Comparison of ENCODE assay signal across 1 cellular context in the genomic region with DNA sequence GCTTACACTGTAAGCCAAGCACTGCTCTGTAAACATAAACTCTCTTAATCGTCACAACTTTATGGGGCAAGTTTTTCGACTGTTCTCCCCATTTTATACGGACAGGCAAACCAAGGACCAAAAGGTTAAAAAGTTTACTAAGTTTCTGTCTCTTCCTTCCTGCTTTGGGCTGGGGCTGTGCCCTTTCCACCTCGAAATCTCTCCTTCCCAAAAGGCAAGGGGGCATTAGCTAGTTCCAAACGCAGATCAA.
TF ChIP-seq lines count a peak whose summit lies in the region.

No MANE protein-coding gene starts in this region.

TF ChIP-seq in HepG2, 621 proteins besides CTCF, POLR2A, EP300 and RAD21 (continues in another document):
- TF ChIP-seq, protein P1, sequence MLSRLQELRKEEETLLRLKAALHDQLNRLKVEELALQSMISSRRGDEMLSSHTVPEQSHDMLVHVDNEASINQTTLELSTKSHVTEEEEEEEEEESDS (CRISPR knock-in tag; IDR thresholded peaks at IDR 0.05; ENCODE audit: borderline replicate concordance): 0 out of 2 replicates have a peak, but pooled peaks have one; percentile 43
- TF ChIP-seq, protein P2, sequence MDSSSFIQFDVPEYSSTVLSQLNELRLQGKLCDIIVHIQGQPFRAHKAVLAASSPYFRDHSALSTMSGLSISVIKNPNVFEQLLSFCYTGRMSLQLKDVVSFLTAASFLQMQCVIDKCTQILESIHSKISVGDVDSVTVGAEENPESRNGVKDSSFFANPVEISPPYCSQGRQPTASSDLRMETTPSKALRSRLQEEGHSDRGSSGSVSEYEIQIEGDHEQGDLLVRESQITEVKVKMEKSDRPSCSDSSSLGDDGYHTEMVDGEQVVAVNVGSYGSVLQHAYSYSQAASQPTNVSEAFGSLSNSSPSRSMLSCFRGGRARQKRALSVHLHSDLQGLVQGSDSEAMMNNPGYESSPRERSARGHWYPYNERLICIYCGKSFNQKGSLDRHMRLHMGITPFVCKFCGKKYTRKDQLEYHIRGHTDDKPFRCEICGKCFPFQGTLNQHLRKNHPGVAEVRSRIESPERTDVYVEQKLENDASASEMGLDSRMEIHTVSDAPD (CRISPR knock-in tag; IDR thresholded peaks at IDR 0.05): no peak
- TF ChIP-seq ZNF556 (CRISPR knock-in tag; IDR thresholded peaks at IDR 0.05; ENCODE audit: borderline replicate concordance): no peak
- TF ChIP-seq KAT7 (CRISPR knock-in tag; IDR thresholded peaks at IDR 0.05; ENCODE audit: borderline replicate concordance): no peak
- TF ChIP-seq ESRRA (CRISPR knock-in tag; IDR thresholded peaks at IDR 0.05; ENCODE audit: low read depth): no peak
- TF ChIP-seq ZNF383 (CRISPR knock-in tag; IDR thresholded peaks at IDR 0.05; ENCODE audit: borderline replicate concordance): no peak
- TF ChIP-seq, protein P3, sequence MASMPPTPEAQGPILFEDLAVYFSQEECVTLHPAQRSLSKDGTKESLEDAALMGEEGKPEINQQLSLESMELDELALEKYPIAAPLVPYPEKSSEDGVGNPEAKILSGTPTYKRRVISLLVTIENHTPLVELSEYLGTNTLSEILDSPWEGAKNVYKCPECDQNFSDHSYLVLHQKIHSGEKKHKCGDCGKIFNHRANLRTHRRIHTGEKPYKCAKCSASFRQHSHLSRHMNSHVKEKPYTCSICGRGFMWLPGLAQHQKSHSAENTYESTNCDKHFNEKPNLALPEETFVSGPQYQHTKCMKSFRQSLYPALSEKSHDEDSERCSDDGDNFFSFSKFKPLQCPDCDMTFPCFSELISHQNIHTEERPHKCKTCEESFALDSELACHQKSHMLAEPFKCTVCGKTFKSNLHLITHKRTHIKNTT (CRISPR knock-in tag; IDR thresholded peaks at IDR 0.05): no peak
- TF ChIP-seq SP2 (CRISPR knock-in tag; IDR thresholded peaks at IDR 0.05): no peak
- TF ChIP-seq, protein P4, sequence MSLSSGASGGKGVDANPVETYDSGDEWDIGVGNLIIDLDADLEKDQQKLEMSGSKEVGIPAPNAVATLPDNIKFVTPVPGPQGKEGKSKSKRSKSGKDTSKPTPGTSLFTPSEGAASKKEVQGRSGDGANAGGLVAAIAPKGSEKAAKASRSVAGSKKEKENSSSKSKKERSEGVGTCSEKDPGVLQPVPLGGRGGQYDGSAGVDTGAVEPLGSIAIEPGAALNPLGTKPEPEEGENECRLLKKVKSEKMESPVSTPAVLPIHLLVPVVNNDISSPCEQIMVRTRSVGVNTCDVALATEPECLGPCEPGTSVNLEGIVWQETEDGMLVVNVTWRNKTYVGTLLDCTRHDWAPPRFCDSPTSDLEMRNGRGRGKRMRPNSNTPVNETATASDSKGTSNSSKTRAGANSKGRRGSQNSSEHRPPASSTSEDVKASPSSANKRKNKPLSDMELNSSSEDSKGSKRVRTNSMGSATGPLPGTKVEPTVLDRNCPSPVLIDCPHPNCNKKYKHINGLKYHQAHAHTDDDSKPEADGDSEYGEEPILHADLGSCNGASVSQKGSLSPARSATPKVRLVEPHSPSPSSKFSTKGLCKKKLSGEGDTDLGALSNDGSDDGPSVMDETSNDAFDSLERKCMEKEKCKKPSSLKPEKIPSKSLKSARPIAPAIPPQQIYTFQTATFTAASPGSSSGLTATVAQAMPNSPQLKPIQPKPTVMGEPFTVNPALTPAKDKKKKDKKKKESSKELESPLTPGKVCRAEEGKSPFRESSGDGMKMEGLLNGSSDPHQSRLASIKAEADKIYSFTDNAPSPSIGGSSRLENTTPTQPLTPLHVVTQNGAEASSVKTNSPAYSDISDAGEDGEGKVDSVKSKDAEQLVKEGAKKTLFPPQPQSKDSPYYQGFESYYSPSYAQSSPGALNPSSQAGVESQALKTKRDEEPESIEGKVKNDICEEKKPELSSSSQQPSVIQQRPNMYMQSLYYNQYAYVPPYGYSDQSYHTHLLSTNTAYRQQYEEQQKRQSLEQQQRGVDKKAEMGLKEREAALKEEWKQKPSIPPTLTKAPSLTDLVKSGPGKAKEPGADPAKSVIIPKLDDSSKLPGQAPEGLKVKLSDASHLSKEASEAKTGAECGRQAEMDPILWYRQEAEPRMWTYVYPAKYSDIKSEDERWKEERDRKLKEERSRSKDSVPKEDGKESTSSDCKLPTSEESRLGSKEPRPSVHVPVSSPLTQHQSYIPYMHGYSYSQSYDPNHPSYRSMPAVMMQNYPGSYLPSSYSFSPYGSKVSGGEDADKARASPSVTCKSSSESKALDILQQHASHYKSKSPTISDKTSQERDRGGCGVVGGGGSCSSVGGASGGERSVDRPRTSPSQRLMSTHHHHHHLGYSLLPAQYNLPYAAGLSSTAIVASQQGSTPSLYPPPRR (CRISPR knock-in tag; IDR thresholded peaks at IDR 0.05; ENCODE audit: borderline replicate concordance): no peak
- peak; percentile 58; the same call in 1 of the 2 replicates for TF ChIP-seq ZNF724P (CRISPR knock-in tag; IDR thresholded peaks at IDR 0.05; ENCODE audit: borderline replicate concordance)
- TF ChIP-seq, protein P5, sequence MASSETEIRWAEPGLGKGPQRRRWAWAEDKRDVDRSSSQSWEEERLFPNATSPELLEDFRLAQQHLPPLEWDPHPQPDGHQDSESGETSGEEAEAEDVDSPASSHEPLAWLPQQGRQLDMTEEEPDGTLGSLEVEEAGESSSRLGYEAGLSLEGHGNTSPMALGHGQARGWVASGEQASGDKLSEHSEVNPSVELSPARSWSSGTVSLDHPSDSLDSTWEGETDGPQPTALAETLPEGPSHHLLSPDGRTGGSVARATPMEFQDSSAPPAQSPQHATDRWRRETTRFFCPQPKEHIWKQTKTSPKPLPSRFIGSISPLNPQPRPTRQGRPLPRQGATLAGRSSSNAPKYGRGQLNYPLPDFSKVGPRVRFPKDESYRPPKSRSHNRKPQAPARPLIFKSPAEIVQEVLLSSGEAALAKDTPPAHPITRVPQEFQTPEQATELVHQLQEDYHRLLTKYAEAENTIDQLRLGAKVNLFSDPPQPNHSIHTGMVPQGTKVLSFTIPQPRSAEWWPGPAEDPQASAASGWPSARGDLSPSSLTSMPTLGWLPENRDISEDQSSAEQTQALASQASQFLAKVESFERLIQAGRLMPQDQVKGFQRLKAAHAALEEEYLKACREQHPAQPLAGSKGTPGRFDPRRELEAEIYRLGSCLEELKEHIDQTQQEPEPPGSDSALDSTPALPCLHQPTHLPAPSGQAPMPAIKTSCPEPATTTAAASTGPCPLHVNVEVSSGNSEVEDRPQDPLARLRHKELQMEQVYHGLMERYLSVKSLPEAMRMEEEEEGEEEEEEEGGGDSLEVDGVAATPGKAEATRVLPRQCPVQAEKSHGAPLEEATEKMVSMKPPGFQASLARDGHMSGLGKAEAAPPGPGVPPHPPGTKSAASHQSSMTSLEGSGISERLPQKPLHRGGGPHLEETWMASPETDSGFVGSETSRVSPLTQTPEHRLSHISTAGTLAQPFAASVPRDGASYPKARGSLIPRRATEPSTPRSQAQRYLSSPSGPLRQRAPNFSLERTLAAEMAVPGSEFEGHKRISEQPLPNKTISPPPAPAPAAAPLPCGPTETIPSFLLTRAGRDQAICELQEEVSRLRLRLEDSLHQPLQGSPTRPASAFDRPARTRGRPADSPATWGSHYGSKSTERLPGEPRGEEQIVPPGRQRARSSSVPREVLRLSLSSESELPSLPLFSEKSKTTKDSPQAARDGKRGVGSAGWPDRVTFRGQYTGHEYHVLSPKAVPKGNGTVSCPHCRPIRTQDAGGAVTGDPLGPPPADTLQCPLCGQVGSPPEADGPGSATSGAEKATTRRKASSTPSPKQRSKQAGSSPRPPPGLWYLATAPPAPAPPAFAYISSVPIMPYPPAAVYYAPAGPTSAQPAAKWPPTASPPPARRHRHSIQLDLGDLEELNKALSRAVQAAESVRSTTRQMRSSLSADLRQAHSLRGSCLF (CRISPR knock-in tag; IDR thresholded peaks at IDR 0.05; ENCODE audit: borderline replicate concordance): no peak
- TF ChIP-seq ZSCAN30 (CRISPR knock-in tag; IDR thresholded peaks at IDR 0.05): 0 out of 2 replicates have a peak, but pooled peaks have one; percentile 14
- no peak for TF ChIP-seq ZNF619 (CRISPR knock-in tag; IDR thresholded peaks at IDR 0.05)
- TF ChIP-seq TMF1 (CRISPR knock-in tag; IDR thresholded peaks at IDR 0.05; ENCODE audit: low read depth): peak; percentile 54; the same call in 1 of the 2 replicates
- TF ChIP-seq SMAD3 (CRISPR knock-in tag; IDR thresholded peaks at IDR 0.05): 0 out of 2 replicates have a peak, but pooled peaks have one; percentile 0
- TF ChIP-seq RBM22 (optimal IDR thresholded peaks at IDR 0.05; ENCODE audit: low read length): no peak
- TF ChIP-seq, protein P6, sequence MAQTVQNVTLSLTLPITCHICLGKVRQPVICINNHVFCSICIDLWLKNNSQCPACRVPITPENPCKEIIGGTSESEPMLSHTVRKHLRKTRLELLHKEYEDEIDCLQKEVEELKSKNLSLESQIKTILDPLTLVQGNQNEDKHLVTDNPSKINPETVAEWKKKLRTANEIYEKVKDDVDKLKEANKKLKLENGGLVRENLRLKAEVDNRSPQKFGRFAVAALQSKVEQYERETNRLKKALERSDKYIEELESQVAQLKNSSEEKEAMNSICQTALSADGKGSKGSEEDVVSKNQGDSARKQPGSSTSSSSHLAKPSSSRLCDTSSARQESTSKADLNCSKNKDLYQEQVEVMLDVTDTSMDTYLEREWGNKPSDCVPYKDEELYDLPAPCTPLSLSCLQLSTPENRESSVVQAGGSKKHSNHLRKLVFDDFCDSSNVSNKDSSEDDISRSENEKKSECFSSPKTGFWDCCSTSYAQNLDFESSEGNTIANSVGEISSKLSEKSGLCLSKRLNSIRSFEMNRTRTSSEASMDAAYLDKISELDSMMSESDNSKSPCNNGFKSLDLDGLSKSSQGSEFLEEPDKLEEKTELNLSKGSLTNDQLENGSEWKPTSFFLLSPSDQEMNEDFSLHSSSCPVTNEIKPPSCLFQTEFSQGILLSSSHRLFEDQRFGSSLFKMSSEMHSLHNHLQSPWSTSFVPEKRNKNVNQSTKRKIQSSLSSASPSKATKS (CRISPR knock-in tag; IDR thresholded peaks at IDR 0.05): no peak
- TF ChIP-seq NR2F6 (IDR thresholded peaks at IDR 0.05): no peak
- TF ChIP-seq NR2F6 (CRISPR knock-in tag; IDR thresholded peaks at IDR 0.05): no peak
- no peak for TF ChIP-seq ZSCAN9 (CRISPR knock-in tag; IDR thresholded peaks at IDR 0.05; ENCODE audit: borderline replicate concordance)
- no peak for TF ChIP-seq REPIN1 (CRISPR knock-in tag; IDR thresholded peaks at IDR 0.05; ENCODE audit: borderline replicate concordance, low read depth)
- 0 out of 2 replicates have a peak, but pooled peaks have one; percentile 51 for TF ChIP-seq TP53 (CRISPR knock-in tag; conservative IDR thresholded peaks at IDR 0.05)
- no peak for TF ChIP-seq IRF2 (CRISPR knock-in tag; IDR thresholded peaks at IDR 0.05)
- TF ChIP-seq ZNF331 (CRISPR knock-in tag; IDR thresholded peaks at IDR 0.05): no peak
- TF ChIP-seq KDM4B (CRISPR knock-in tag; IDR thresholded peaks at IDR 0.05): no peak
- TF ChIP-seq ZNF484 (CRISPR knock-in tag; IDR thresholded peaks at IDR 0.05; ENCODE audit: borderline replicate concordance, low read depth): no peak
- TF ChIP-seq, protein P7, sequence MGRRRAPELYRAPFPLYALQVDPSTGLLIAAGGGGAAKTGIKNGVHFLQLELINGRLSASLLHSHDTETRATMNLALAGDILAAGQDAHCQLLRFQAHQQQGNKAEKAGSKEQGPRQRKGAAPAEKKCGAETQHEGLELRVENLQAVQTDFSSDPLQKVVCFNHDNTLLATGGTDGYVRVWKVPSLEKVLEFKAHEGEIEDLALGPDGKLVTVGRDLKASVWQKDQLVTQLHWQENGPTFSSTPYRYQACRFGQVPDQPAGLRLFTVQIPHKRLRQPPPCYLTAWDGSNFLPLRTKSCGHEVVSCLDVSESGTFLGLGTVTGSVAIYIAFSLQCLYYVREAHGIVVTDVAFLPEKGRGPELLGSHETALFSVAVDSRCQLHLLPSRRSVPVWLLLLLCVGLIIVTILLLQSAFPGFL (CRISPR knock-in tag; IDR thresholded peaks at IDR 0.05): no peak
- no peak for TF ChIP-seq STAT5B (CRISPR knock-in tag; IDR thresholded peaks at IDR 0.05)
- no peak for TF ChIP-seq NONO (IDR thresholded peaks at IDR 0.05)
- no peak for TF ChIP-seq NONO (CRISPR knock-in tag; conservative IDR thresholded peaks at IDR 0.05)
- TF ChIP-seq GABPB1 (CRISPR knock-in tag; IDR thresholded peaks at IDR 0.05): no peak
- TF ChIP-seq ZNF10 (CRISPR knock-in tag; IDR thresholded peaks at IDR 0.05; ENCODE audit: borderline replicate concordance, low read depth): no peak
- TF ChIP-seq, protein P8, sequence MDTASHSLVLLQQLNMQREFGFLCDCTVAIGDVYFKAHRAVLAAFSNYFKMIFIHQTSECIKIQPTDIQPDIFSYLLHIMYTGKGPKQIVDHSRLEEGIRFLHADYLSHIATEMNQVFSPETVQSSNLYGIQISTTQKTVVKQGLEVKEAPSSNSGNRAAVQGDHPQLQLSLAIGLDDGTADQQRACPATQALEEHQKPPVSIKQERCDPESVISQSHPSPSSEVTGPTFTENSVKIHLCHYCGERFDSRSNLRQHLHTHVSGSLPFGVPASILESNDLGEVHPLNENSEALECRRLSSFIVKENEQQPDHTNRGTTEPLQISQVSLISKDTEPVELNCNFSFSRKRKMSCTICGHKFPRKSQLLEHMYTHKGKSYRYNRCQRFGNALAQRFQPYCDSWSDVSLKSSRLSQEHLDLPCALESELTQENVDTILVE (CRISPR knock-in tag; IDR thresholded peaks at IDR 0.05): no peak
- no peak for TF ChIP-seq TCF12 (IDR thresholded peaks at IDR 0.05)
- TF ChIP-seq TCF12 (CRISPR knock-in tag; IDR thresholded peaks at IDR 0.05): no peak
- no peak for TF ChIP-seq FOXK1 (CRISPR knock-in tag; IDR thresholded peaks at IDR 0.05; ENCODE audit: borderline replicate concordance, low read depth)
- no peak for TF ChIP-seq ZMYM2 (CRISPR knock-in tag; IDR thresholded peaks at IDR 0.05)
- TF ChIP-seq, protein P9, sequence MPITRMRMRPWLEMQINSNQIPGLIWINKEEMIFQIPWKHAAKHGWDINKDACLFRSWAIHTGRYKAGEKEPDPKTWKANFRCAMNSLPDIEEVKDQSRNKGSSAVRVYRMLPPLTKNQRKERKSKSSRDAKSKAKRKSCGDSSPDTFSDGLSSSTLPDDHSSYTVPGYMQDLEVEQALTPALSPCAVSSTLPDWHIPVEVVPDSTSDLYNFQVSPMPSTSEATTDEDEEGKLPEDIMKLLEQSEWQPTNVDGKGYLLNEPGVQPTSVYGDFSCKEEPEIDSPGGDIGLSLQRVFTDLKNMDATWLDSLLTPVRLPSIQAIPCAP (CRISPR knock-in tag; IDR thresholded peaks at IDR 0.05; ENCODE audit: low read depth): 0 out of 2 replicates have a peak, but pooled peaks have one; percentile 35
- TF ChIP-seq, protein P10, sequence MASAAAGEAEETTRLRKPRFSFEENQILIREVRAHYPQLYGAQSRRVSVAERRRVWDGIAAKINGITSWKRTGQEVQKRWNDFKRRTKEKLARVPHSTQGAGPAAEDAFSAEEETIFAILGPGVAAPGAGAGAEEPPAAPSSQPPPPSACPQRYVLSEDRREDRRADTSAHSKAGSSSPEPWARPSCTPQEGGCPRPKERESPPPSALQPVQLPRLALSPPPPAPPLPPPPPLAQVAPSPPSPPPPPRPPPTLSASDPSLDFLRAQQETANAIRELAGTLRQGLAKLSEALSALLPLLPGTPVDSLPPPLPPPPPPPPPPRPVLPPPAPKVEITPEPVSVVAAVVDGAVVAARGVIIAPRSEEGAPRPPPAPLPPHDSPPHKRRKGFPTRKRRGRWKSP (CRISPR knock-in tag; IDR thresholded peaks at IDR 0.05): no peak
- TF ChIP-seq NFIB (CRISPR knock-in tag; IDR thresholded peaks at IDR 0.05; ENCODE audit: borderline replicate concordance): no peak
- TF ChIP-seq, protein P11, sequence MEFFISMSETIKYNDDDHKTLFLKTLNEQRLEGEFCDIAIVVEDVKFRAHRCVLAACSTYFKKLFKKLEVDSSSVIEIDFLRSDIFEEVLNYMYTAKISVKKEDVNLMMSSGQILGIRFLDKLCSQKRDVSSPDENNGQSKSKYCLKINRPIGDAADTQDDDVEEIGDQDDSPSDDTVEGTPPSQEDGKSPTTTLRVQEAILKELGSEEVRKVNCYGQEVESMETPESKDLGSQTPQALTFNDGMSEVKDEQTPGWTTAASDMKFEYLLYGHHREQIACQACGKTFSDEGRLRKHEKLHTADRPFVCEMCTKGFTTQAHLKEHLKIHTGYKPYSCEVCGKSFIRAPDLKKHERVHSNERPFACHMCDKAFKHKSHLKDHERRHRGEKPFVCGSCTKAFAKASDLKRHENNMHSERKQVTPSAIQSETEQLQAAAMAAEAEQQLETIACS (CRISPR knock-in tag; IDR thresholded peaks at IDR 0.05): no peak
